Comparison of ENCODE assay signal across 1 cellular context in genomic region chr7:143380646-143381426, GRCh38.
TF ChIP-seq lines count a peak whose summit lies in the region.

TSS of gene ZYX (plus strand) at chr7:143381345. CDS start at chr7:143381572, 227 bp downstream.

TF ChIP-seq in K562, 482 proteins besides CTCF, POLR2A, EP300 and RAD21 (continued from another document and continues in another):
- TF ChIP-seq RREB1 (CRISPR knock-in tag; IDR thresholded peaks at IDR 0.05) (peak; percentile 72; the same call in 1 of the 2 replicates), TFAP4 (CRISPR knock-in tag; IDR thresholded peaks at IDR 0.05; ENCODE audit: borderline replicate concordance) (peak; percentile 92), ZNF431 (CRISPR knock-in tag; IDR thresholded peaks at IDR 0.05) (0 out of 2 replicates have a peak, but pooled peaks have one; percentile 44), NR2C2 (CRISPR knock-in tag; IDR thresholded peaks at IDR 0.05) (no peak), NR2C2 (tag; IDR thresholded peaks at IDR 0.05) (peak; percentile 80), NELFE (IDR thresholded peaks at IDR 0.05; ENCODE audit: insufficient read depth, insufficient read length) (no peak), EP400 (IDR thresholded peaks at IDR 0.05) (peak; percentile 80), RBM14 (IDR thresholded peaks at IDR 0.05; ENCODE audit: borderline replicate concordance, insufficient read depth, low read depth, low read length) (0 out of 2 replicates have a peak, but pooled peaks have one; percentile 70), ZNF197 (CRISPR knock-in tag; IDR thresholded peaks at IDR 0.05; ENCODE audit: low read depth) (peak; percentile 79; the same call in 1 of the 2 replicates), DDX20 (tag; IDR thresholded peaks at IDR 0.05; ENCODE audit: low read depth) (no peak), PREB (CRISPR knock-in tag; IDR thresholded peaks at IDR 0.05) (0 out of 2 replicates have a peak, but pooled peaks have one; percentile 73), SAFB (IDR thresholded peaks at IDR 0.05; ENCODE audit: borderline replicate concordance, low read depth, low read length) (0 out of 2 replicates have a peak, but pooled peaks have one; percentile 19), ARID1B (IDR thresholded peaks at IDR 0.05) (peak; percentile 58), SLC30A9 (CRISPR knock-in tag; IDR thresholded peaks at IDR 0.05) (no peak), CHD1 (IDR thresholded peaks at IDR 0.05; ENCODE audit: low read length) (peak; percentile 96), FOS (IDR thresholded peaks at IDR 0.05; ENCODE audit: extremely low read depth, insufficient read length) (no peak), ZNF408 (CRISPR knock-in tag; IDR thresholded peaks at IDR 0.05; ENCODE audit: low read depth) (no peak), POLR3A (IDR thresholded peaks at IDR 0.05; ENCODE audit: borderline replicate concordance, extremely low read depth, insufficient read depth, insufficient read length) (no peak), CTCFL (IDR thresholded peaks at IDR 0.05; ENCODE audit: borderline replicate concordance, insufficient read depth, low read depth, low read length, poor library complexity, severe bottlenecking) (no peak), ATF7 (IDR thresholded peaks at IDR 0.05) (peak; percentile 69), NCOR1 (IDR thresholded peaks at IDR 0.05) (peak; percentile 31; the same call in 1 of the 2 replicates), ATF1 (CRISPR knock-in tag; IDR thresholded peaks at IDR 0.05) (no peak), ATF1 (tag; IDR thresholded peaks at IDR 0.05) (peak; percentile 77), FOXP1 (CRISPR knock-in tag; IDR thresholded peaks at IDR 0.05) (peak; percentile 75), ZBTB5 (IDR thresholded peaks at IDR 0.05) (peak; percentile 99), ETV1 (tag; conservative IDR thresholded peaks at IDR 0.05; ENCODE audit: low read depth) (peak; percentile 78), ZFP36 (IDR thresholded peaks at IDR 0.05; ENCODE audit: low read depth, low read length, partially characterized antibody) (peak; percentile 5), JUN (IDR thresholded peaks at IDR 0.05; ENCODE audit: borderline replicate concordance, low read depth, low read length) (peak; percentile 87), JUN (CRISPR knock-in tag; IDR thresholded peaks at IDR 0.05; ENCODE audit: borderline replicate concordance) (peak; percentile 94; the same call in 1 of the 2 replicates), SMAD1 (IDR thresholded peaks at IDR 0.05; ENCODE audit: low read depth, low read length, partially characterized antibody) (no peak), ZNF12 (CRISPR knock-in tag; IDR thresholded peaks at IDR 0.05) (no peak; the same call in 1 of the 2 replicates), NCOA6 (IDR thresholded peaks at IDR 0.05) (no peak), CHD4 (IDR thresholded peaks at IDR 0.05; ENCODE audit: insufficient read depth, insufficient replicate concordance, low read depth, low read length, poor library complexity, severe bottlenecking) (peak; percentile 85), PTBP1 (IDR thresholded peaks at IDR 0.05; ENCODE audit: low read depth, low read length) (no peak), BACH1 (tag; IDR thresholded peaks at IDR 0.05) (no peak), SMC3 (conservative IDR thresholded peaks at IDR 0.05; ENCODE audit: insufficient read depth, low read depth, low read length) (no peak), ZNF583 (CRISPR knock-in tag; IDR thresholded peaks at IDR 0.05) (no peak), ATF2 (CRISPR knock-in tag; IDR thresholded peaks at IDR 0.05) (peak; percentile 73), NR3C1 (CRISPR knock-in tag; IDR thresholded peaks at IDR 0.05) (0 out of 2 replicates have a peak, but pooled peaks have one; percentile 42), EZH2 (IDR thresholded peaks at IDR 0.05; ENCODE audit: borderline replicate concordance, low read depth, low read length) (no peak)
- TF ChIP-seq, protein P1, sequence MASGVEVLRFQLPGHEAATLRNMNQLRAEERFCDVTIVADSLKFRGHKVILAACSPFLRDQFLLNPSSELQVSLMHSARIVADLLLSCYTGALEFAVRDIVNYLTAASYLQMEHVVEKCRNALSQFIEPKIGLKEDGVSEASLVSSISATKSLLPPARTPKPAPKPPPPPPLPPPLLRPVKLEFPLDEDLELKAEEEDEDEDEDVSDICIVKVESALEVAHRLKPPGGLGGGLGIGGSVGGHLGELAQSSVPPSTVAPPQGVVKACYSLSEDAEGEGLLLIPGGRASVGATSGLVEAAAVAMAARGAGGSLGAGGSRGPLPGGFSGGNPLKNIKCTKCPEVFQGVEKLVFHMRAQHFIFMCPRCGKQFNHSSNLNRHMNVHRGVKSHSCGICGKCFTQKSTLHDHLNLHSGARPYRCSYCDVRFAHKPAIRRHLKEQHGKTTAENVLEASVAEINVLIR (CRISPR knock-in tag; IDR thresholded peaks at IDR 0.05) = no peak
- TF ChIP-seq, protein P2, sequence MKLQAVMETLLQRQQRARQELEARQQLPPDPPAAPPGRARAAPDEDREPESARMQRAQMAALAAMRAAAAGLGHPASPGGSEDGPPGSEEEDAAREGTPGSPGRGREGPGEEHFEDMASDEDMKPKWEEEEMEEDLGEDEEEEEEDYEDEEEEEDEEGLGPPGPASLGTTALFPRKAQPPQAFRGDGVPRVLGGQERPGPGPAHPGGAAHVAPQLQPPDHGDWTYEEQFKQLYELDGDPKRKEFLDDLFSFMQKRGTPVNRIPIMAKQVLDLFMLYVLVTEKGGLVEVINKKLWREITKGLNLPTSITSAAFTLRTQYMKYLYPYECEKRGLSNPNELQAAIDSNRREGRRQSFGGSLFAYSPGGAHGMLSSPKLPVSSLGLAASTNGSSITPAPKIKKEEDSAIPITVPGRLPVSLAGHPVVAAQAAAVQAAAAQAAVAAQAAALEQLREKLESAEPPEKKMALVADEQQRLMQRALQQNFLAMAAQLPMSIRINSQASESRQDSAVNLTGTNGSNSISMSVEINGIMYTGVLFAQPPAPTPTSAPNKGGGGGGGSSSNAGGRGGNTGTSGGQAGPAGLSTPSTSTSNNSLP (IDR thresholded peaks at IDR 0.05; ENCODE audit: borderline replicate concordance, low read depth, low read length) = no peak
- TF ChIP-seq, protein P3, sequence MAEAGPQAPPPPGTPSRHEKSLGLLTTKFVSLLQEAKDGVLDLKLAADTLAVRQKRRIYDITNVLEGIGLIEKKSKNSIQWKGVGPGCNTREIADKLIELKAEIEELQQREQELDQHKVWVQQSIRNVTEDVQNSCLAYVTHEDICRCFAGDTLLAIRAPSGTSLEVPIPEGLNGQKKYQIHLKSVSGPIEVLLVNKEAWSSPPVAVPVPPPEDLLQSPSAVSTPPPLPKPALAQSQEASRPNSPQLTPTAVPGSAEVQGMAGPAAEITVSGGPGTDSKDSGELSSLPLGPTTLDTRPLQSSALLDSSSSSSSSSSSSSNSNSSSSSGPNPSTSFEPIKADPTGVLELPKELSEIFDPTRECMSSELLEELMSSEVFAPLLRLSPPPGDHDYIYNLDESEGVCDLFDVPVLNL (CRISPR knock-in tag; IDR thresholded peaks at IDR 0.05; ENCODE audit: low read depth) = 0 out of 2 replicates have a peak, but pooled peaks have one; percentile 10
- TF ChIP-seq, protein P4, sequence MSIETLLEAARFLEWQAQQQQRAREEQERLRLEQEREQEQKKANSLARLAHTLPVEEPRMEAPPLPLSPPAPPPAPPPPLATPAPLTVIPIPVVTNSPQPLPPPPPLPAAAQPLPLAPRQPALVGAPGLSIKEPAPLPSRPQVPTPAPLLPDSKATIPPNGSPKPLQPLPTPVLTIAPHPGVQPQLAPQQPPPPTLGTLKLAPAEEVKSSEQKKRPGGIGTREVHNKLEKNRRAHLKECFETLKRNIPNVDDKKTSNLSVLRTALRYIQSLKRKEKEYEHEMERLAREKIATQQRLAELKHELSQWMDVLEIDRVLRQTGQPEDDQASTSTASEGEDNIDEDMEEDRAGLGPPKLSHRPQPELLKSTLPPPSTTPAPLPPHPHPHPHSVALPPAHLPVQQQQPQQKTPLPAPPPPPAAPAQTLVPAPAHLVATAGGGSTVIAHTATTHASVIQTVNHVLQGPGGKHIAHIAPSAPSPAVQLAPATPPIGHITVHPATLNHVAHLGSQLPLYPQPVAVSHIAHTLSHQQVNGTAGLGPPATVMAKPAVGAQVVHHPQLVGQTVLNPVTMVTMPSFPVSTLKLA (conservative IDR thresholded peaks at IDR 0.05) = peak; percentile 67 to 83; a peak in 3 of 4 replicates
